Comparison of ENCODE assay signal across 8 cellular contexts in the genomic region with DNA sequence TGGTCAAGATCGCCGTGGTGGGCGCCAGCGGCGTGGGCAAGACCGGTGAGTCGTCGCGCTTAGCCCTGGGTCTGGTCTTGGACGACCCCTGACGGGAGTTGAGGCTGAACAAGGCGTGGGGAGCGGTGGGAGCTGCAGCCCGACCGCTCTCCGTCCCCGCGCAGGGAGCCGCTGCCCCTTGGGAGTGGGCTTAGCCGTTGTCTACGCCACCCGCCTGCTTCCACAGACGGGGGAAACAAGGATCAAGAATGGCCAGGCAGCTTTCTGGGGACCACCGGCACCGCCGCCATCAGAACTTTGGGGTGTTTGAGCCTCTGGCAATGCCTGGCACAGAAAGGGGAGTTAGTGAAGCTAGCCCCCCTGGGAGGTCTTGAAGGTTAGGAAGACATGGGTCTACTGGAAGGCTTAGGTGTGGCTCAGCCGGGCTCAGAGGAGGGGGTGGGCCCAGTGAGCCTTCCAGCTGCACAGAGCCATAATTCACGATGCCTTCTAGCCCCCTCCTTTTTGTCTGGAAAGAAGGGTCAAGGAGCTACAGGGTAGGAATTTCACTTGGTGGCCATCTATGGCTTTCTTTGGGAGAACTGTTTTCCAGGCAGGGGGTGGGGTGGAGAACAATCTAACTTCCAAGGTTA. TPM values are rescaled to one million over a fixed set of nuclear protein-coding genes. Genes with fewer than 3 reads are reported as not detected.
DNase-seq lines count a peak whose midpoint lies in the region; ATAC-seq and TF ChIP-seq lines count a peak whose summit lies in the region.

No MANE protein-coding gene starts in this region.

- H3K27me3 Mint-ChIP-seq in naive thymus-derived CD8-positive, alpha-beta T cell, result peaks cover 11 to 48% (median 24%) of the 10 kb centered on the region in 5 donors

- no peak for DNase-seq in BJ (ENCODE audit: low read depth)
- no peak for DNase-seq in LNCaP clone FGC (ENCODE audit: low read depth)
- DNase-seq in coronary artery (ENCODE audit: low spot score), result no peak
- no peak for DNase-seq in naive thymus-derived CD8-positive, alpha-beta T cell
- DNase-seq in globus pallidus (ENCODE audit: low spot score), result no peak
- no peak for DNase-seq in HPDE6-E6E7 (ENCODE audit: extremely low spot score)
- no peak for DNase-seq in NCI-H1092 treated with DMSO at 0.1 percent for 48 hours (lab: John Stamatoyannopoulos, UW)

- no peak for TF ChIP-seq CTCF in BJ (IDR thresholded peaks at IDR 0.05; ENCODE audit: insufficient read depth, low read depth, low read length)
- TF ChIP-seq CTCF in LNCaP clone FGC (IDR thresholded peaks at IDR 0.05; ENCODE audit: control insufficient read depth, extremely low read depth, insufficient read depth), result no peak
- no peak for TF ChIP-seq CTCF in coronary artery (IDR thresholded peaks at IDR 0.05)

- CTCF ChIA-PET in BJ (lab: Yijun Ruan, JAX), result interaction anchor here (1.5 to 2.6 kb wide), 2 partner anchors 83 to 317 kb away, joined by 3 to 7 read pairs; no protein-coding TSS in a partner anchor

- H3K36me3 ChIP-seq in BJ (ENCODE audit: control insufficient read depth, insufficient read depth, low read length), result no peaks in the 10 kb centered on the region; the same call in 1 of the 2 replicates

- peaks cover 4% of the 10 kb centered on the region for H3K27me3 ChIP-seq in BJ (ENCODE audit: control insufficient read depth, insufficient read depth, low read length)

- peak overlapping the region; percentile 48 to 86 (median 81) for H3K4me3 Mint-ChIP-seq in naive thymus-derived CD8-positive, alpha-beta T cell

- POLR2A ChIA-PET in BJ (lab: Charles Lee), result no interaction called here
- POLR2A ChIA-PET in naive thymus-derived CD8-positive, alpha-beta T cell (lab: Charles Lee), result interaction anchor here (1.3 kb wide), 1 partner anchor 140 kb away, joined by 3 read pairs; no protein-coding TSS in a partner anchor

- peaks cover 0 to 11% (median 7%) of the 10 kb centered on the region in 9 donors for H3K9me3 Mint-ChIP-seq in naive thymus-derived CD8-positive, alpha-beta T cell

- no peak overlapping the region for H3K27ac Mint-ChIP-seq in naive thymus-derived CD8-positive, alpha-beta T cell

- peak overlapping the region; percentile 54 for H3K4me3 ChIP-seq in BJ (ENCODE audit: low read depth, low read length)
- H3K4me3 ChIP-seq in LNCaP clone FGC (ENCODE audit: low read depth, low read length), result peak overlapping the region; percentile 56
- peak overlapping the region; percentile 90 for H3K4me3 ChIP-seq in coronary artery

- peak overlapping the region; percentile 79 to 94 for H3K27ac ChIP-seq in coronary artery

- no peak for ATAC-seq in naive thymus-derived CD8-positive, alpha-beta T cell
- ATAC-seq in GM18498 (IDR thresholded peaks at IDR 0.05; ENCODE audit: unreplicated experiment), result no peak

- peaks cover 0 to 15% (median 7%) of the 10 kb centered on the region in 4 donors for H3K4me1 Mint-ChIP-seq in naive thymus-derived CD8-positive, alpha-beta T cell

- H3K36me3 Mint-ChIP-seq in naive thymus-derived CD8-positive, alpha-beta T cell, result peaks cover 2 to 5% (median 5%) of the 10 kb centered on the region in 3 donors

RNA-seq across cellular contexts. Expression of a gene that starts 0.6 kb away (rescaled TPM):
- polyA plus RNA-seq in BJ (2011; rRNA removed), result 0.20 and 0.22 TPM in 2 replicates
- 0.21 and 0.24 TPM in 2 replicates for polyA minus RNA-seq in BJ (2011; rRNA and poly(A)+ RNA removed)
- total RNA-seq in naive thymus-derived CD8-positive, alpha-beta T cell, result under 1 TPM; 0.63 to 0.73 TPM
- polyA plus RNA-seq in naive thymus-derived CD8-positive, alpha-beta T cell, result under 1 TPM; 0.15 to 0.41 (median 0.35) TPM
